In genomic region chr1:183635112-183635605, GRCh38 we compare ENCODE assay signal across 9 cellular contexts. TPM values are rescaled to one million over a fixed set of nuclear protein-coding genes. Genes with fewer than 3 reads are reported as not detected.
DNase-seq lines count a peak whose midpoint lies in the region; ATAC-seq and TF ChIP-seq lines count a peak whose summit lies in the region.
"Had no signal": no experiment of that assay in that cellular context is flagged by ENCODE, and none has a peak within 500 bp of the region (broad histone marks: within the 10 kb centered on the region; RNA-seq: fewer than 3 reads in every experiment).

No MANE protein-coding gene starts in this region.

- WGBS in spleen, 5 donors, result 0 to 1% (median 0%) methylated on average over 26 to 42 of the region's 42 CpGs

- H3K4me1 Mint-ChIP-seq in MCF 10A (ENCODE audit: insufficient read depth, unreplicated experiment) (peaks cover 19% of the 10 kb centered on the region), immature natural killer cell (peaks cover 52 to 64% of the 10 kb centered on the region in 2 donors)

- H3K4me1 ChIP-seq in spleen, result peaks cover 30 to 79% (median 53%) of the 10 kb centered on the region in 6 donors

- H3K4me3 Mint-ChIP-seq in MCF 10A (ENCODE audit: unreplicated experiment), result peak overlapping the region; percentile 100
- H3K4me3 Mint-ChIP-seq in immature natural killer cell, result peak overlapping the region; percentile 98 to 100 (median 100)

- H3K9me3 Mint-ChIP-seq in MCF 10A (ENCODE audit: unreplicated experiment), result no peaks in the 10 kb centered on the region
- H3K9me3 Mint-ChIP-seq in immature natural killer cell, result no peaks in the 10 kb centered on the region

- H3K27me3 ChIP-seq in spleen (replicated peaks in 1 of 7), result no peaks in the 10 kb centered on the region

- TF ChIP-seq POLR2A in spleen (IDR thresholded peaks at IDR 0.05), result no peak

- CTCF ChIA-PET in MCF 10A (lab: Yijun Ruan, JAX), result interaction anchor here (0.7 to 4.8 kb wide), 11 partner anchors 11 to 1253 kb away, joined by 3 to 32 read pairs (median 4); no protein-coding TSS in a partner anchor

- H3K27me3 Mint-ChIP-seq in MCF 10A (ENCODE audit: insufficient read depth, unreplicated experiment) (no peaks in the 10 kb centered on the region), immature natural killer cell (ENCODE audit: low read depth in 3 of 3) (peaks cover 9 to 19% (median 13%) of the 10 kb centered on the region in 3 donors)

- no peak for DNase-seq in GM12865 (ENCODE audit: low read depth)
- peak; percentile 33 for DNase-seq in RPMI8226
- DNase-seq in MCF 10A (ENCODE audit: unreplicated experiment), result peak; percentile 46
- peak in 1 of 3 donors; percentile 7 for DNase-seq in immature natural killer cell
- DNase-seq in spleen, result peak; percentile 91
- DNase-seq in AML-193 (lab: John Stamatoyannopoulos, UW), result no peak
- DNase-seq in NCI-H2081 (lab: John Stamatoyannopoulos, UW), result no peak

- H3K36me3 Mint-ChIP-seq in MCF 10A (ENCODE audit: insufficient read depth, unreplicated experiment) (peaks cover 28% of the 10 kb centered on the region), immature natural killer cell (peaks cover 8 to 9% (median 8%) of the 10 kb centered on the region in 3 donors)

- no peaks in the 10 kb centered on the region for H3K9me3 ChIP-seq in spleen

- BruUV-seq in MCF 10A (replicated peaks; lab: Mats Ljungman, UMichigan), result no TSS peak

- intact Hi-C loops in MCF 10A (cut with micrococcal nuclease), result loop anchor here (10.0 kb wide), 1 partner anchor 750 kb away; the partner anchor contains the start of gene C1orf21
- intact Hi-C loops in spleen (cut with DNase I; ENCODE audit: low total_unique reads), result loop anchor here (5.0 kb wide), 1 partner anchor 163 kb away; the partner anchor contains the start of gene SMG7

- peak overlapping the region; percentile 97 for H3K27ac Mint-ChIP-seq in MCF 10A (ENCODE audit: low read depth, unreplicated experiment)
- peak overlapping the region; percentile 95 to 100 (median 98) for H3K27ac Mint-ChIP-seq in immature natural killer cell

- no peak for TF ChIP-seq CTCF in GM12865 (IDR thresholded peaks at IDR 0.05; ENCODE audit: insufficient read depth, low read depth, low read length, missing control alignments)
- TF ChIP-seq CTCF in MCF 10A (IDR thresholded peaks at IDR 0.05; ENCODE audit: unreplicated experiment), result no peak
- no peak for TF ChIP-seq CTCF in spleen (IDR thresholded peaks at IDR 0.05 in 8 of 11, conservative IDR thresholded peaks at IDR 0.05 in 3 of 11)

- peak overlapping the region; percentile 89 to 99 (median 97) for H3K27ac ChIP-seq in spleen

- POLR2A ChIA-PET in MCF 10A (lab: Yijun Ruan, JAX), result interaction anchor here (0.6 to 7.4 kb wide), 16 partner anchors 9 to 497 kb away, joined by 3 to 67 read pairs (median 4); partner anchors contain the start of genes SMG7 and TSEN15

- H3K4me3 ChIP-seq in GM12865 (ENCODE audit: low read depth, low read length), result peak overlapping the region; percentile 87
- H3K4me3 ChIP-seq in spleen, result peak overlapping the region; percentile 86 to 95 (median 90)

- H3K36me3 ChIP-seq in spleen, result peaks cover 0 to 30% (median 11%) of the 10 kb centered on the region in 6 donors

- ATAC-seq in HG02798 (IDR thresholded peaks at IDR 0.05; ENCODE audit: poor library complexity, unreplicated experiment), result peak; percentile 3

RNA-seq across cellular contexts. Expression of gene ARPC5, which starts 0.4 kb away (rescaled TPM):
- 195 and 240 TPM in 2 replicates for total RNA-seq in MCF 10A (2022)
- 100 to 1,000 TPM; 638 to 995 (median 763) TPM for polyA plus RNA-seq in immature natural killer cell
- total RNA-seq in spleen, result 100 to 1,000 TPM; 141 to 221 (median 171) TPM
- polyA plus RNA-seq in spleen, result 100 to 1,000 TPM; 122 to 208 (median 190) TPM

RNA-seq across cellular contexts. Expression of gene APOBEC4, which starts 18.0 kb away (rescaled TPM):
- total RNA-seq in MCF 10A (2022) (not detected in 2 replicates), spleen (not detected)
- polyA plus RNA-seq in immature natural killer cell (not detected), spleen (not detected)
- total RNA-seq: activated CD8-positive, alpha-beta memory T cell treated with anti-CD3 and anti-CD28 coated beads for 36 hours had no signal

RNA-seq across cellular contexts. Expression of gene NCF2, which starts 44.9 kb away (rescaled TPM):
- total RNA-seq in MCF 10A (2022), result 4.9 and 8.7 TPM in 2 replicates
- 10 to 100 TPM in 1 of 3 donors, 1 to 10 TPM in 2; 1.5 to 13.3 (median 3.7) TPM for polyA plus RNA-seq in immature natural killer cell
- 100 to 1,000 TPM in 5 of 7 donors, 10 to 100 TPM in 2; 62.2 to 232 (median 114) TPM for total RNA-seq in spleen
- 10 to 100 TPM; 14.9 to 34.7 (median 20.5) TPM for polyA plus RNA-seq in spleen

Comparison
In these comparisons a context has a peak if more than half of its experiments do, and no peak if none do; other contexts are left out.
1. DNase-seq: peak in RPMI8226 (single experiment), MCF 10A (single experiment) and spleen (single experiment); none in GM12865 (single experiment), AML-193 (0 of 2) and NCI-H2081 (0 of 2).